26 cellular contexts compared by ENCODE assay signal in genomic region chr1:100942304-100943046, GRCh38. TPM values are rescaled to one million over a fixed set of nuclear protein-coding genes. Genes with fewer than 3 reads are reported as not detected.
DNase-seq lines count a peak whose midpoint lies in the region; ATAC-seq lines count a peak whose summit lies in the region.
"Had no signal": no experiment of that assay in that cellular context is flagged by ENCODE, and none has a peak within 500 bp of the region (broad histone marks: within the 10 kb centered on the region; RNA-seq: fewer than 3 reads in every experiment).

No MANE protein-coding gene starts in this region.

- H3K9ac ChIP-seq in SK-N-MC (ENCODE audit: insufficient read length): no peak overlapping the region

- peak overlapping the region; percentile 93 for H3K27ac Mint-ChIP-seq in activated T-cell treated with anti-CD3 and anti-CD28 coated beads, Interleukin-2, amount 50 U/mL, for 72 hours
- H3K27ac Mint-ChIP-seq in effector memory CD8-positive, alpha-beta T cell: peak overlapping the region; percentile 66 to 90
- peak overlapping the region; percentile 65 for H3K27ac Mint-ChIP-seq in stimulated activated memory B cell treated with anti-CD40 and anti-IgM and Interleukin-4, amounts not matched to agents 10 μg/mL and 1 μg/mL and 100 μg/mL, for 72 hours

- H3K36me3 ChIP-seq in SK-N-MC (ENCODE audit: insufficient read depth, low read length): peaks cover 35% of the 10 kb centered on the region
- H3K36me3 ChIP-seq: uterus had no signal

- peak overlapping the region; percentile 94 for H3K27ac ChIP-seq in SK-N-MC
- H3K27ac ChIP-seq: C4-2B, heart left ventricle, HL-60, PC-9, testis, uterus had no signal

- H3K4me1 Mint-ChIP-seq in activated T-cell treated with anti-CD3 and anti-CD28 coated beads, Interleukin-2, amount 50 U/mL, for 72 hours (ENCODE audit: low read depth): peaks cover 39% of the 10 kb centered on the region
- H3K4me1 Mint-ChIP-seq in effector memory CD8-positive, alpha-beta T cell (ENCODE audit: low read depth in 2 of 2): peaks cover 23 to 38% of the 10 kb centered on the region in 2 donors
- H3K4me1 Mint-ChIP-seq in stimulated activated memory B cell treated with anti-CD40 and anti-IgM and Interleukin-4, amounts not matched to agents 10 μg/mL and 1 μg/mL and 100 μg/mL, for 72 hours: peaks cover 53% of the 10 kb centered on the region

- peaks cover 6% of the 10 kb centered on the region for H3K9me3 ChIP-seq in SK-N-MC (ENCODE audit: low read depth, low read length)
- H3K9me3 ChIP-seq: testis, uterus had no signal

- ATAC-seq in activated T-cell treated with anti-CD3 and anti-CD28 coated beads, Interleukin-2, amount 50 U/mL, for 72 hours (replicated peaks in 1 of 2): no peak
- no peak for ATAC-seq in effector memory CD8-positive, alpha-beta T cell (replicated peaks)
- ATAC-seq in stimulated activated memory B cell treated with anti-CD40 and anti-IgM and Interleukin-4, amounts not matched to agents 10 μg/mL and 1 μg/mL and 100 μg/mL, for 72 hours: no peak
- ATAC-seq: HCT116, heart left ventricle, HepG2, left colon had no signal

- peaks cover 7 to 13% of the 10 kb centered on the region in 2 donors for H3K9me3 Mint-ChIP-seq in activated T-cell treated with anti-CD3 and anti-CD28 coated beads, Interleukin-2, amount 50 U/mL, for 72 hours
- H3K9me3 Mint-ChIP-seq in effector memory CD8-positive, alpha-beta T cell: peaks cover 7 to 8% of the 10 kb centered on the region in 2 donors
- H3K9me3 Mint-ChIP-seq in stimulated activated memory B cell treated with anti-CD40 and anti-IgM and Interleukin-4, amounts not matched to agents 10 μg/mL and 1 μg/mL and 100 μg/mL, for 72 hours: peaks cover 11% of the 10 kb centered on the region

- H3K4me3 Mint-ChIP-seq in activated T-cell treated with anti-CD3 and anti-CD28 coated beads, Interleukin-2, amount 50 U/mL, for 72 hours: peak overlapping the region; percentile 33 to 66
- peak overlapping the region in 1 of 2 donors; percentile 34 for H3K4me3 Mint-ChIP-seq in effector memory CD8-positive, alpha-beta T cell
- no peak overlapping the region for H3K4me3 Mint-ChIP-seq in stimulated activated memory B cell treated with anti-CD40 and anti-IgM and Interleukin-4, amounts not matched to agents 10 μg/mL and 1 μg/mL and 100 μg/mL, for 72 hours

- H3K36me3 Mint-ChIP-seq in activated T-cell treated with anti-CD3 and anti-CD28 coated beads, Interleukin-2, amount 50 U/mL, for 72 hours (ENCODE audit: insufficient read depth in 2 of 2): peaks cover 45 to 71% of the 10 kb centered on the region in 2 donors
- peaks cover 23% of the 10 kb centered on the region for H3K36me3 Mint-ChIP-seq in effector memory CD8-positive, alpha-beta T cell (ENCODE audit: insufficient read depth)
- H3K36me3 Mint-ChIP-seq in stimulated activated memory B cell treated with anti-CD40 and anti-IgM and Interleukin-4, amounts not matched to agents 10 μg/mL and 1 μg/mL and 100 μg/mL, for 72 hours: peaks cover 79% of the 10 kb centered on the region

- peak overlapping the region; percentile 60 for H3K4me3 ChIP-seq in SK-N-MC
- H3K4me3 ChIP-seq: heart left ventricle, PC-9, testis, uterus had no signal

- no peaks in the 10 kb centered on the region for H3K27me3 Mint-ChIP-seq in activated T-cell treated with anti-CD3 and anti-CD28 coated beads, Interleukin-2, amount 50 U/mL, for 72 hours (ENCODE audit: low read depth)
- H3K27me3 Mint-ChIP-seq in effector memory CD8-positive, alpha-beta T cell: no peaks in the 10 kb centered on the region
- H3K27me3 Mint-ChIP-seq in stimulated activated memory B cell treated with anti-CD40 and anti-IgM and Interleukin-4, amounts not matched to agents 10 μg/mL and 1 μg/mL and 100 μg/mL, for 72 hours: no peaks in the 10 kb centered on the region

- no peak for DNase-seq in activated T-cell treated with anti-CD3 and anti-CD28 coated beads, Interleukin-2, amount 50 U/mL, for 72 hours
- no peak for DNase-seq in activated T-cell treated with anti-CD3 and anti-CD28 coated beads, Interleukin-2, amount 50 U/mL, for 48 hours
- DNase-seq in SK-N-MC (ENCODE audit: low read depth, low spot score): no peak
- no peak for DNase-seq in effector memory CD8-positive, alpha-beta T cell
- no peak for DNase-seq in iPS-NIHi11 (ENCODE audit: low spot score)
- DNase-seq in SKM-1 (lab: John Stamatoyannopoulos, UW; ENCODE audit: unreplicated experiment): no peak
- DNase-seq: amniotic stem cell; effector CD8-positive, alpha-beta T cell; EL; erythroblast; heart left ventricle; left colon; mesendoderm; NCI-H510A treated with DMSO at 0.1 percent for 48 hours; NK-92 treated with Interleukin-12 subunit alpha and Interleukin-12 subunit beta, amount 100 ng/mL, for 24 hours; PC-9; retina; SHP77; small intestine; testis; uterus had no signal

RNA-seq across cellular contexts. Expression of gene SLC30A7, which starts 46.6 kb away (rescaled TPM):
- total RNA-seq in activated T-cell treated with anti-CD3 and anti-CD28 coated beads, Interleukin-2, amount 50 U/mL, for 72 hours: 10 to 100 TPM; 39.3 to 48.7 TPM

RNA-seq across cellular contexts. Expression of gene EXTL2, which starts 47.8 kb away (rescaled TPM):
- total RNA-seq in activated T-cell treated with anti-CD3 and anti-CD28 coated beads, Interleukin-2, amount 50 U/mL, for 72 hours: 1 to 10 TPM; 4.0 to 4.9 TPM
